In genomic region chr16:30446203-30446595, GRCh38 we compare ENCODE assay signal across 8 cellular contexts. TPM values are rescaled to one million over a fixed set of nuclear protein-coding genes. Genes with fewer than 3 reads are reported as not detected.
DNase-seq lines count a peak whose midpoint lies in the region; ATAC-seq and TF ChIP-seq lines count a peak whose summit lies in the region.

No MANE protein-coding gene starts in this region.

- H3K27ac ChIP-seq in KOPT-K1 (ENCODE audit: low read depth, low read length, poor library complexity, severe bottlenecking) (peak overlapping the region; percentile 80), colonic mucosa (peak overlapping the region; percentile 92)

- H3K36me3 ChIP-seq in KOPT-K1 (ENCODE audit: insufficient read depth, low read length) (peaks cover 23% of the 10 kb centered on the region), colonic mucosa (no peaks in the 10 kb centered on the region)

- no peak for ATAC-seq in natural killer cell
- no peak for ATAC-seq in esophagus mucosa

- H3K9me3 Mint-ChIP-seq in natural killer cell, result peaks cover 0 to 3% of the 10 kb centered on the region in 2 donors

- no peaks in the 10 kb centered on the region for H3K9me3 ChIP-seq in KOPT-K1 (ENCODE audit: insufficient read depth, low read length, poor library complexity, severe bottlenecking)
- no peaks in the 10 kb centered on the region for H3K9me3 ChIP-seq in colonic mucosa

- no peaks in the 10 kb centered on the region for H3K27me3 Mint-ChIP-seq in natural killer cell (ENCODE audit: low read depth in 2 of 2)

- H3K4me3 ChIP-seq in AG10803 (ENCODE audit: low read length), result peak overlapping the region; percentile 84
- H3K4me3 ChIP-seq in colonic mucosa, result peak overlapping the region; percentile 68

- intact Hi-C loops in colonic mucosa (cut with DNase I), result loop anchor here (5.0 kb wide), 1 partner anchor 81 kb away; the partner anchor contains the start of gene ZNF768
- intact Hi-C loops in natural killer cell (cut with micrococcal nuclease), result no loop called here

- H3K4me1 ChIP-seq in colonic mucosa, result peaks cover 13% of the 10 kb centered on the region

- H3K27me3 ChIP-seq in colonic mucosa, result no peaks in the 10 kb centered on the region

- H3K9ac ChIP-seq in colonic mucosa (ENCODE audit: low read depth in 2 of 2, low read length in 2 of 2), result peak overlapping the region; percentile 48 to 87

- peak overlapping the region; percentile 94 to 95 for H3K27ac Mint-ChIP-seq in natural killer cell

- H3K4me3 Mint-ChIP-seq in natural killer cell, result peak overlapping the region; percentile 96

- peaks cover 42 to 43% of the 10 kb centered on the region in 2 donors for H3K4me1 Mint-ChIP-seq in natural killer cell

- peaks cover 7% of the 10 kb centered on the region for H3K36me3 Mint-ChIP-seq in natural killer cell

- DNase-seq in AG10803 (ENCODE audit: low read depth) (no peak), colonic mucosa (no peak), natural killer cell (no peak), NCI-H1092 treated with DMSO at 0.1 percent for 48 hours (lab: John Stamatoyannopoulos, UW) (no peak), epidermal melanocyte (ENCODE audit: insufficient read length, low spot score) (no peak), iPS-NIHi11 (ENCODE audit: low spot score) (no peak)

- TF ChIP-seq CTCF in AG10803 (conservative IDR thresholded peaks at IDR 0.05; ENCODE audit: low read length), result no peak
- no peak for TF ChIP-seq CTCF in colonic mucosa (IDR thresholded peaks at IDR 0.05)
- no peak for TF ChIP-seq CTCF in natural killer cell (IDR thresholded peaks at IDR 0.05)

RNA-seq across cellular contexts. Expression of gene SEPHS2, which starts 0.5 kb away (rescaled TPM):
- total RNA-seq in colonic mucosa (100 to 1,000 TPM in 1 of 2 donors, 10 to 100 TPM in 1; 93.3 to 156 TPM), natural killer cell (10 to 100 TPM; 25.5 to 37.6 (median 35.0) TPM), esophagus mucosa (21.6 TPM)

RNA-seq across cellular contexts. Expression of gene DCTPP1, which starts 16.4 kb away (rescaled TPM):
- 100 to 1,000 TPM in 1 of 2 donors, 10 to 100 TPM in 1; 80.9 to 153 TPM for total RNA-seq in colonic mucosa
- total RNA-seq in natural killer cell, result 10 to 100 TPM; 11.2 to 16.9 (median 15.2) TPM
- 49.0 TPM for total RNA-seq in esophagus mucosa

RNA-seq across cellular contexts. Expression of gene ITGAL, which starts 26.3 kb away (rescaled TPM):
- total RNA-seq in colonic mucosa (1 to 10 TPM; 3.4 to 4.8 TPM), natural killer cell (1,000 to 10,000 TPM; 1,131 to 1,260 (median 1,176) TPM), esophagus mucosa (2.0 TPM)

RNA-seq across cellular contexts. Expression of gene ZNF771, which starts 38.8 kb away (rescaled TPM):
- total RNA-seq in colonic mucosa, result 1 to 10 TPM; 3.5 to 6.5 TPM
- 1 to 10 TPM in 2 of 3 donors, under 1 TPM in 1; 0.70 to 1.4 (median 1.4) TPM for total RNA-seq in natural killer cell
- 3.2 TPM for total RNA-seq in esophagus mucosa

RNA-seq across cellular contexts. Expression of gene ZNF48, which starts 51.0 kb away (rescaled TPM):
- total RNA-seq in colonic mucosa (1 to 10 TPM; 6.5 to 6.8 TPM), natural killer cell (1 to 10 TPM; 5.5 to 7.4 (median 7.1) TPM), esophagus mucosa (2.6 TPM)

Comparison
In these comparisons a context has a peak if more than half of its experiments do, and no peak if none do; other contexts are left out.
1. RNA of gene ITGAL, which starts 26.3 kb away (total RNA-seq): 1,131 to 1,260 TPM in natural killer cell; 3.4 to 4.8 TPM in colonic mucosa and 2.0 TPM in esophagus mucosa (single experiment); every median in the first group is over 100 times any median in the second.